8 cellular contexts compared by ENCODE assay signal in the genomic region with DNA sequence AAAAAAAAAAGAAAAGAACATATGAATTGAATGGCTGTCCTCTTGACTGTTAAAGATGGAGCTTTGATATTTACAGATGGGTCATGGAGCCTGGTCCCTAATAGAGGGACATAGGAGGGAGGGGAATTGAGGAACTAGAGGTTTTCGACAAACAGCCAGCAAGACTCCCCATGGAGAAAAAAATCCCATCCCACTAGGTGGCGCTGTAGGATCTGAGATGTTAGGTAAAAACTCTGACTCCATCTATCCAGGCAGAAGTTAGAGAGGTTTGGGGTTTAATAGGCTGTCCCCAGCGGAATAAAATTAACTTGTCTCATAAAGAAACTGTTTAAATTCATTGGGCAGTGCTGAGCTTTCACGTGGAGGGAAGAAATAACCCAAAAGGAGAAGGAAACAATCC. TPM values are rescaled to one million over a fixed set of nuclear protein-coding genes. Genes with fewer than 3 reads are reported as not detected.
A peak's percentile ranks its signal among the peaks of the same experiment; 100 is the strongest.
DNase-seq lines count a peak whose midpoint lies in the region; ATAC-seq and TF ChIP-seq lines count a peak whose summit lies in the region.

No MANE protein-coding gene starts in this region.

- no peaks in the 10 kb centered on the region for H3K9me3 ChIP-seq in effector memory CD4-positive, alpha-beta T cell (ENCODE audit: control insufficient read depth, low read length)
- peaks cover 2 to 42% (median 18%) of the 10 kb centered on the region in 4 donors for H3K9me3 ChIP-seq in stomach

- TF ChIP-seq EP300 in stomach (IDR thresholded peaks at IDR 0.05): no peak

- H3K4me1 ChIP-seq in effector memory CD4-positive, alpha-beta T cell (ENCODE audit: control insufficient read depth, insufficient read depth, low read length, poor library complexity, severe bottlenecking): peaks cover 2% of the 10 kb centered on the region
- peaks cover 0 to 18% (median 7%) of the 10 kb centered on the region in 4 donors for H3K4me1 ChIP-seq in stomach

- H3K27me3 ChIP-seq in effector memory CD4-positive, alpha-beta T cell (replicated peaks; ENCODE audit: control insufficient read depth, insufficient read depth, low read length, poor library complexity, severe bottlenecking): no peaks in the 10 kb centered on the region
- H3K27me3 ChIP-seq in stomach: no peaks in the 10 kb centered on the region

- TF ChIP-seq CTCF in Calu3 (IDR thresholded peaks at IDR 0.05; ENCODE audit: unreplicated experiment): no peak
- peak; percentile 44 for TF ChIP-seq CTCF in NB4 (IDR thresholded peaks at IDR 0.05; ENCODE audit: low read depth, low read length)
- peak in 3 of 7 experiments; percentile 9 to 48 (median 41) for TF ChIP-seq CTCF in stomach (IDR thresholded peaks at IDR 0.05)

- peak overlapping the region; percentile 48 for H3K4me3 Mint-ChIP-seq in Calu3 (ENCODE audit: low read depth, unreplicated experiment)

- TF ChIP-seq POLR2A in NB4 (IDR thresholded peaks at IDR 0.05; ENCODE audit: extremely low read depth, insufficient read length): no peak
- no peak for TF ChIP-seq POLR2A in stomach (IDR thresholded peaks at IDR 0.05)

- no peaks in the 10 kb centered on the region for H3K27me3 Mint-ChIP-seq in Calu3 (ENCODE audit: unreplicated experiment)

- H3K27ac Mint-ChIP-seq in Calu3 (ENCODE audit: unreplicated experiment): peak overlapping the region; percentile 44

- H3K4me3 ChIP-seq in NB4 (ENCODE audit: low read depth, low read length) (peak overlapping the region; percentile 48), stomach (no peak overlapping the region)
- no peak overlapping the region for H3K4me3 ChIP-seq in effector memory CD4-positive, alpha-beta T cell (ENCODE audit: insufficient read depth, low read depth, low read length, poor library complexity, severe bottlenecking)

- H3K9me3 Mint-ChIP-seq in Calu3 (ENCODE audit: low read depth, unreplicated experiment): peaks cover 3% of the 10 kb centered on the region

- H3K4me1 Mint-ChIP-seq in Calu3 (ENCODE audit: low read depth, unreplicated experiment): peaks cover 18% of the 10 kb centered on the region

- no peaks in the 10 kb centered on the region for H3K36me3 ChIP-seq in effector memory CD4-positive, alpha-beta T cell (ENCODE audit: control insufficient read depth, insufficient read depth, low read length)
- H3K36me3 ChIP-seq in stomach: peaks cover 0 to 15% (median 5%) of the 10 kb centered on the region in 4 donors

- DNase-seq in Calu3 (peak; percentile 66), NB4 (ENCODE audit: low read depth) (peak; percentile 87), myocyte (ENCODE audit: low read depth) (peak; percentile 34), stomach (peak; percentile 68), GM19240 (ENCODE audit: insufficient read length, low spot score) (no peak)
- peak; percentile 79 to 86 for DNase-seq in activated CD4-positive, alpha-beta T cell treated with anti-CD3 and anti-CD28 coated beads, Interleukin-2, amount 50 U/mL, for 48 hours
- peak; percentile 9 to 55 (median 10) for DNase-seq in effector memory CD4-positive, alpha-beta T cell

- peak; percentile 64 for ATAC-seq in GM21526 (IDR thresholded peaks at IDR 0.05; ENCODE audit: low FRiP score, unreplicated experiment)

- no peak overlapping the region for H3K27ac ChIP-seq in effector memory CD4-positive, alpha-beta T cell (ENCODE audit: insufficient read depth, low read length, poor library complexity, severe bottlenecking)
- H3K27ac ChIP-seq in stomach: no peak overlapping the region

- WGBS in stomach, 5 donors: 65 to 80% (median 75%) methylated on average over 4 of the region's 4 CpGs

- BruUV-seq in Calu3 (replicated peaks; lab: Mats Ljungman, UMichigan): no TSS peak

- no peaks in the 10 kb centered on the region for H3K36me3 Mint-ChIP-seq in Calu3 (ENCODE audit: insufficient read depth, unreplicated experiment)

- CTCF ChIA-PET in Calu3 (lab: Charles Lee): no interaction called here

- intact Hi-C loops in Calu3 (cut with micrococcal nuclease; ENCODE audit: unreplicated experiment): loop anchor here (1.0 kb wide), 1 partner anchor 13 kb away; no protein-coding TSS in a partner anchor
- intact Hi-C loops in stomach (cut with DNase I; ENCODE audit: low total_unique reads): no loop called here

RNA-seq across cellular contexts. Expression of gene HMGB2, which starts 45.9 kb away (rescaled TPM):
- 108 and 128 TPM in 2 replicates for total RNA-seq in Calu3 (2022)
- 30.9 and 56.1 TPM in 2 replicates for total RNA-seq in myocyte
- 21.6 TPM for polyA plus RNA-seq in myocyte (2012)
- total RNA-seq in stomach: 10 to 100 TPM in 4 of 5 donors, 1 to 10 TPM in 1; 7.6 to 99.5 (median 37.3) TPM
- polyA plus RNA-seq in stomach: 100 to 1,000 TPM in 1 of 3 donors, 10 to 100 TPM in 2; 71.3 to 206 (median 79.9) TPM
